In genomic region chr3:139182143-139182542, GRCh38 we compare ENCODE assay signal across 23 cellular contexts.
"Had no signal": no experiment of that assay in that cellular context is flagged by ENCODE, and none has a peak within 500 bp of the region (broad histone marks: within the 10 kb centered on the region; RNA-seq: fewer than 3 reads in every experiment).

No MANE protein-coding gene starts in this region.

- DNase-seq: activated effector memory CD4-positive, alpha-beta T cell treated with anti-CD3 and anti-CD28 coated beads, Interleukin-2, amount 50 U/mL, for 16 hours; activated effector memory CD4-positive, alpha-beta T cell treated with Interleukin-2 at 50 U/mL for 16 hours; activated gamma-delta T cell; activated gamma-delta T cell treated with Interleukin-2 at 50 U/mL for 16 hours; activated naive CD4-positive, alpha-beta T cell; activated naive CD4-positive, alpha-beta T cell treated with anti-CD3 and anti-CD28 coated beads for 36 hours; activated naive CD4-positive, alpha-beta T cell treated with anti-CD3 and anti-CD28 coated beads, Interleukin-2, amount 10 ng/mL, durations not matched to agents 7 days and 5 days; activated naive CD4-positive, alpha-beta T cell treated with anti-CD3 and anti-CD28 coated beads, Interleukin-2, amount 50 U/mL, for 16 hours; activated naive CD4-positive, alpha-beta T cell treated with Interleukin-2 at 50 U/mL for 16 hours; activated naive CD8-positive, alpha-beta T cell treated with anti-CD3 and anti-CD28 coated beads for 36 hours; activated naive CD8-positive, alpha-beta T cell treated with anti-CD3 and anti-CD28 coated beads, Interleukin-2, amount 10 ng/mL, durations not matched to agents 7 days and 5 days; activated naive CD8-positive, alpha-beta T cell treated with anti-CD3 and anti-CD28 coated beads, Interleukin-2, amount 50 U/mL, for 24 hours; activated T-cell treated with anti-CD3 and anti-CD28 coated beads, Interleukin-2, amount 50 U/mL, for 48 hours; activated T-cell treated with anti-CD3 and anti-CD28 coated beads, Interleukin-2, amount 50 U/mL, for 72 hours; amniotic stem cell; amygdala; anterior cingulate cortex; aorta; brain microvascular endothelial cell; caudate nucleus; central memory CD4-positive, alpha-beta T cell; cerebellar nuclear complex; colonic mucosa had no signal
